In the genomic region with DNA sequence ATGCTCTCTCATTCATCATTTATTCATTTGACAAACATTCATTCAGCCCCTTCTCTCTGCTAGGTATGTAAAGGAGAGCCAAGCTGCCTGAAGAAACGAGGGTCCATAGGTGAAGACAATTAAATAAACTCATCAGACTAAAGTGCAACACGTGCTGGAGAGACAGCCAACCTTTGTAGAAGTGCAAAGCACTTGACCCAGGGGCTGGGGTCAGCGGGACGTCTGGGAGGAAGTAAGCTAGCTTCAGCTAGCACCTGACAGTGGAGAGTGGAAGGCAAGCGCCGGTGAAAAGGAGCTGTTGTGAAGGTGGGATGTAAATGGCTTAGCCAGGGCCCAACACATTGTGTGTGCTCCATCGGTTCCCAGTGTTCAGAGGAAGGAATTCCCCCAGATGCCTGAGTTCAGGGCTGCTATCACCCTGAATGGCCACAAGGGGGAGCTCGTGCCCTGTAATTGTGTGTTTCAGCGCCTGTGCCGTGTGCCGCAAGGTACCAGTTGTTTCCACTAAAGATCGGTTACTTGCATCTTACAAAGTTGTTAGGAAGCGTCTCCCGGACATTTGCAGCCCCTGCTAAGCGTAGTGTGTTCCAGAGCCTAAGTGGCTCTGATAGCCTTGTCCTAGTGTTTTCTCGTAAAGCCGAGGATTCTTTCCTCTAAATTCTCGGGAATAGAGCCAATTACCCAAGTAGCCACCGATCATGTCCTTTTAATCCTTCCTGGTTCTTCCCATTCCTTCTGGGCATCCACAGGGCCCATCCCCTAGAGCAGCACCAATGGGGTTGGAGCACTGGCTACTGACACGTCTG, we compare ENCODE assay signal across 8 cellular contexts. TPM values are rescaled to one million over a fixed set of nuclear protein-coding genes. Genes with fewer than 3 reads are reported as not detected.
DNase-seq lines count a peak whose midpoint lies in the region; ATAC-seq lines count a peak whose summit lies in the region.

No MANE protein-coding gene starts in this region.

- DNase-seq in C1 segment of cervical spinal cord (lab: John Stamatoyannopoulos, UW) (peak in 12 of 14 donors; percentile 2 to 63 (median 16)), HCEC 1CT (peak; percentile 65), NCI-H774 (lab: John Stamatoyannopoulos, UW) (peak; percentile 13), memory B cell (ENCODE audit: low spot score in 2 of 2) (peak; percentile 68 to 70)
- DNase-seq in activated CD4-positive, alpha-beta memory T cell treated with anti-CD3 and anti-CD28 coated beads, Interleukin-2, amount 10 ng/mL, durations not matched to agents 7 days and 5 days = peak; percentile 70
- peak; percentile 66 to 71 (median 66) for DNase-seq in effector memory CD8-positive, alpha-beta T cell
- peak; percentile 28 for DNase-seq in stimulated activated CD8-positive, alpha-beta memory T cell treated with anti-CD3 and anti-CD28 coated beads, Interleukin-12 subunit alpha, Interleukin-12 subunit beta, amount 100 ng/mL, for 4 hours (ENCODE audit: low read depth)

- peaks cover 15% of the 10 kb centered on the region for H3K4me1 Mint-ChIP-seq in activated CD4-positive, alpha-beta memory T cell treated with anti-CD3 and anti-CD28 coated beads, Interleukin-2, amount 10 ng/mL, durations not matched to agents 7 days and 5 days
- peaks cover 10 to 12% of the 10 kb centered on the region in 2 donors for H3K4me1 Mint-ChIP-seq in effector memory CD8-positive, alpha-beta T cell (ENCODE audit: low read depth in 2 of 2)
- H3K4me1 Mint-ChIP-seq in memory B cell = peaks cover 16% of the 10 kb centered on the region

- H3K4me3 Mint-ChIP-seq in activated CD4-positive, alpha-beta memory T cell treated with anti-CD3 and anti-CD28 coated beads, Interleukin-2, amount 10 ng/mL, durations not matched to agents 7 days and 5 days = no peak overlapping the region
- H3K4me3 Mint-ChIP-seq in effector memory CD8-positive, alpha-beta T cell = no peak overlapping the region
- no peak overlapping the region for H3K4me3 Mint-ChIP-seq in memory B cell

- H3K9me3 Mint-ChIP-seq in activated CD4-positive, alpha-beta memory T cell treated with anti-CD3 and anti-CD28 coated beads, Interleukin-2, amount 10 ng/mL, durations not matched to agents 7 days and 5 days = no peaks in the 10 kb centered on the region
- no peaks in the 10 kb centered on the region for H3K9me3 Mint-ChIP-seq in effector memory CD8-positive, alpha-beta T cell
- H3K9me3 Mint-ChIP-seq in memory B cell = no peaks in the 10 kb centered on the region

- no peak overlapping the region for H3K27ac Mint-ChIP-seq in activated CD4-positive, alpha-beta memory T cell treated with anti-CD3 and anti-CD28 coated beads, Interleukin-2, amount 10 ng/mL, durations not matched to agents 7 days and 5 days
- H3K27ac Mint-ChIP-seq in effector memory CD8-positive, alpha-beta T cell = no peak overlapping the region
- H3K27ac Mint-ChIP-seq in memory B cell = no peak overlapping the region

- peak; percentile 91 for ATAC-seq in effector memory CD8-positive, alpha-beta T cell (replicated peaks)
- ATAC-seq in memory B cell (ENCODE audit: low read depth) (peak; percentile 89), HG02970 (IDR thresholded peaks at IDR 0.05; ENCODE audit: low FRiP score, unreplicated experiment) (no peak)

- no peaks in the 10 kb centered on the region for H3K36me3 Mint-ChIP-seq in activated CD4-positive, alpha-beta memory T cell treated with anti-CD3 and anti-CD28 coated beads, Interleukin-2, amount 10 ng/mL, durations not matched to agents 7 days and 5 days (ENCODE audit: low read depth)
- peaks cover 10% of the 10 kb centered on the region for H3K36me3 Mint-ChIP-seq in effector memory CD8-positive, alpha-beta T cell (ENCODE audit: insufficient read depth)
- no peaks in the 10 kb centered on the region for H3K36me3 Mint-ChIP-seq in memory B cell

- CTCF ChIA-PET in activated CD4-positive, alpha-beta memory T cell treated with anti-CD3 and anti-CD28 coated beads, Interleukin-2, amount 10 ng/mL, durations not matched to agents 7 days and 5 days (lab: Charles Lee) = interaction anchor here (0.7 to 2.0 kb wide), 24 partner anchors 9 to 620 kb away, joined by 3 to 19 read pairs (median 4); partner anchors contain the start of genes DPCD, PDZD7, POLL and SFXN3

- peaks cover 67% of the 10 kb centered on the region for H3K27me3 Mint-ChIP-seq in activated CD4-positive, alpha-beta memory T cell treated with anti-CD3 and anti-CD28 coated beads, Interleukin-2, amount 10 ng/mL, durations not matched to agents 7 days and 5 days
- peaks cover 90 to 99% of the 10 kb centered on the region in 2 donors for H3K27me3 Mint-ChIP-seq in effector memory CD8-positive, alpha-beta T cell
- peaks cover 21% of the 10 kb centered on the region for H3K27me3 Mint-ChIP-seq in memory B cell

- POLR2A ChIA-PET in activated CD4-positive, alpha-beta memory T cell treated with anti-CD3 and anti-CD28 coated beads, Interleukin-2, amount 10 ng/mL, durations not matched to agents 7 days and 5 days (lab: Charles Lee) = no interaction called here

RNA-seq across cellular contexts. Expression of gene TLX1, which starts 30.6 kb away (rescaled TPM):
- not detected for total RNA-seq in activated CD4-positive, alpha-beta memory T cell treated with anti-CD3 and anti-CD28 coated beads, Interleukin-2, amount 10 ng/mL, durations not matched to agents 7 days and 5 days

Comparison
In these comparisons a context has a peak if more than half of its experiments do, and no peak if none do; other contexts are left out.
1. DNase-seq: peak in every context shown above with its lines; median percentile 70 in activated CD4-positive, alpha-beta memory T cell treated with anti-CD3 and anti-CD28 coated beads, Interleukin-2, amount 10 ng/mL, durations not matched to agents 7 days and 5 days; 69 in memory B cell; 66 in effector memory CD8-positive, alpha-beta T cell; 65 in HCEC 1CT; 28 in stimulated activated CD8-positive, alpha-beta memory T cell treated with anti-CD3 and anti-CD28 coated beads, Interleukin-12 subunit alpha, Interleukin-12 subunit beta, amount 100 ng/mL, for 4 hours; 16 in C1 segment of cervical spinal cord; 13 in NCI-H774.